1 cellular context compared by ENCODE assay signal in the genomic region with DNA sequence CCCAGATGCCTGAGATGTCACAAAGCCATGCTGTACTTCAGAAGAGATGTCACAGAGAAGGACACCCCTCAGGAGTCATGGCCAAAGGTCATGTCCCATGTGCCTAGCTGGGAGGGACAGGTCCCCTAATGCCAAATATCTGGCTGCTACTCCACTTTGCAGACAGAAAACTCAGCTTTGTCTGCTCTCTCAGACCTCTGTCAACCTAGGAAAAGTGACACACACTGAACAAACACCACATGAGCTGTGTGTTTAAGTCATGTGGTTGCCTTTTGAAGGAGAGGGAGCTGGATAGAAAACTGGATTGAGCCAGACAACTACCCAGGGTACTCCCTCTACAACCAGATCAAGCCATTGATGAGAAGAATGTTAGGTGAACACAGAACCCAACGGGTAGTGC.
A peak's percentile ranks its signal among the peaks of the same experiment; 100 is the strongest.
TF ChIP-seq lines count a peak whose summit lies in the region.

No MANE protein-coding gene starts in this region.

TF ChIP-seq in HepG2, 621 proteins besides CTCF, POLR2A, EP300 and RAD21 (continues in another document):
- TF ChIP-seq MED1 (CRISPR knock-in tag; IDR thresholded peaks at IDR 0.05) (0 out of 2 replicates have a peak, but pooled peaks have one; percentile 14), TAF1 (CRISPR knock-in tag; IDR thresholded peaks at IDR 0.05) (no peak), ZNF878 (CRISPR knock-in tag; IDR thresholded peaks at IDR 0.05) (no peak), ZNF274 (CRISPR knock-in tag; IDR thresholded peaks at IDR 0.05) (0 out of 2 replicates have a peak, but pooled peaks have one; percentile 34), SOX5 (CRISPR knock-in tag; IDR thresholded peaks at IDR 0.05; ENCODE audit: borderline replicate concordance) (no peak), ZNF615 (CRISPR knock-in tag; IDR thresholded peaks at IDR 0.05; ENCODE audit: borderline replicate concordance) (no peak), ERF (CRISPR knock-in tag; IDR thresholded peaks at IDR 0.05) (0 out of 2 replicates have a peak, but pooled peaks have one; percentile 36), TGIF2 (CRISPR knock-in tag; IDR thresholded peaks at IDR 0.05) (peak; percentile 78; the same call in 1 of the 2 replicates), ZNF850 (CRISPR knock-in tag; conservative IDR thresholded peaks at IDR 0.05) (no peak), TEAD3 (CRISPR knock-in tag; optimal IDR thresholded peaks at IDR 0.05; ENCODE audit: borderline replicate concordance) (peak; percentile 26), ZNF572 (CRISPR knock-in tag; IDR thresholded peaks at IDR 0.05) (no peak), RXRB (CRISPR knock-in tag; IDR thresholded peaks at IDR 0.05; ENCODE audit: borderline replicate concordance) (peak; percentile 34; the same call in 1 of the 2 replicates), ZNF598 (CRISPR knock-in tag; IDR thresholded peaks at IDR 0.05; ENCODE audit: borderline replicate concordance) (no peak), RXRA (CRISPR knock-in tag; IDR thresholded peaks at IDR 0.05) (peak; percentile 61; the same call in 1 of the 2 replicates), FOXA1 (IDR thresholded peaks at IDR 0.05) (no peak), FOXA1 (CRISPR knock-in tag; IDR thresholded peaks at IDR 0.05) (peak; percentile 71), ZNF263 (CRISPR knock-in tag; IDR thresholded peaks at IDR 0.05) (0 out of 2 replicates have a peak, but pooled peaks have one; percentile 15), KMT2B (CRISPR knock-in tag; IDR thresholded peaks at IDR 0.05) (peak; percentile 41; the same call in 1 of the 2 replicates), SAP130 (CRISPR knock-in tag; IDR thresholded peaks at IDR 0.05; ENCODE audit: low read depth) (peak; percentile 87), ZSCAN20 (CRISPR knock-in tag; IDR thresholded peaks at IDR 0.05; ENCODE audit: borderline replicate concordance) (peak; percentile 81), MXI1 (IDR thresholded peaks at IDR 0.05; ENCODE audit: borderline replicate concordance, low read depth, low read length) (peak; percentile 49; the same call in 1 of the 3 replicates), ZNF678 (CRISPR knock-in tag; IDR thresholded peaks at IDR 0.05) (0 out of 2 replicates have a peak, but pooled peaks have one; percentile 21), ZNF792 (CRISPR knock-in tag; IDR thresholded peaks at IDR 0.05) (0 out of 2 replicates have a peak, but pooled peaks have one; percentile 50), ZC3H4 (CRISPR knock-in tag; IDR thresholded peaks at IDR 0.05; ENCODE audit: borderline replicate concordance) (no peak), ZNF557 (CRISPR knock-in tag; IDR thresholded peaks at IDR 0.05) (0 out of 2 replicates have a peak, but pooled peaks have one; percentile 43), NFE2L2 (IDR thresholded peaks at IDR 0.05; ENCODE audit: low read length) (no peak), GABPA (IDR thresholded peaks at IDR 0.05; ENCODE audit: low read depth, low read length) (no peak), GABPA (CRISPR knock-in tag; IDR thresholded peaks at IDR 0.05; ENCODE audit: low read depth) (no peak), ONECUT2 (CRISPR knock-in tag; IDR thresholded peaks at IDR 0.05) (no peak), SKI (IDR thresholded peaks at IDR 0.05; ENCODE audit: partially characterized antibody) (peak; percentile 66), ZNF317 (CRISPR knock-in tag; IDR thresholded peaks at IDR 0.05) (no peak), ZNF264 (CRISPR knock-in tag; IDR thresholded peaks at IDR 0.05) (0 out of 2 replicates have a peak, but pooled peaks have one; percentile 32), DR1 (CRISPR knock-in tag; IDR thresholded peaks at IDR 0.05) (no peak), ZNF350 (CRISPR knock-in tag; IDR thresholded peaks at IDR 0.05; ENCODE audit: borderline replicate concordance, low read depth) (no peak), NCOA5 (CRISPR knock-in tag; IDR thresholded peaks at IDR 0.05) (no peak), MEIS1 (CRISPR knock-in tag; IDR thresholded peaks at IDR 0.05; ENCODE audit: borderline replicate concordance) (0 out of 2 replicates have a peak, but pooled peaks have one; percentile 54), SALL1 (CRISPR knock-in tag; IDR thresholded peaks at IDR 0.05) (peak; percentile 38)
- TF ChIP-seq, protein P1, sequence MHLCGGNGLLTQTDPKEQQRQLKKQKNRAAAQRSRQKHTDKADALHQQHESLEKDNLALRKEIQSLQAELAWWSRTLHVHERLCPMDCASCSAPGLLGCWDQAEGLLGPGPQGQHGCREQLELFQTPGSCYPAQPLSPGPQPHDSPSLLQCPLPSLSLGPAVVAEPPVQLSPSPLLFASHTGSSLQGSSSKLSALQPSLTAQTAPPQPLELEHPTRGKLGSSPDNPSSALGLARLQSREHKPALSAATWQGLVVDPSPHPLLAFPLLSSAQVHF (CRISPR knock-in tag; IDR thresholded peaks at IDR 0.05), result 0 out of 2 replicates have a peak, but pooled peaks have one; percentile 14
- TF ChIP-seq, protein P2, sequence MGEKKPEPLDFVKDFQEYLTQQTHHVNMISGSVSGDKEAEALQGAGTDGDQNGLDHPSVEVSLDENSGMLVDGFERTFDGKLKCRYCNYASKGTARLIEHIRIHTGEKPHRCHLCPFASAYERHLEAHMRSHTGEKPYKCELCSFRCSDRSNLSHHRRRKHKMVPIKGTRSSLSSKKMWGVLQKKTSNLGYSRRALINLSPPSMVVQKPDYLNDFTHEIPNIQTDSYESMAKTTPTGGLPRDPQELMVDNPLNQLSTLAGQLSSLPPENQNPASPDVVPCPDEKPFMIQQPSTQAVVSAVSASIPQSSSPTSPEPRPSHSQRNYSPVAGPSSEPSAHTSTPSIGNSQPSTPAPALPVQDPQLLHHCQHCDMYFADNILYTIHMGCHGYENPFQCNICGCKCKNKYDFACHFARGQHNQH (CRISPR knock-in tag; IDR thresholded peaks at IDR 0.05), result 0 out of 2 replicates have a peak, but pooled peaks have one; percentile 33
- TF ChIP-seq, protein P3, sequence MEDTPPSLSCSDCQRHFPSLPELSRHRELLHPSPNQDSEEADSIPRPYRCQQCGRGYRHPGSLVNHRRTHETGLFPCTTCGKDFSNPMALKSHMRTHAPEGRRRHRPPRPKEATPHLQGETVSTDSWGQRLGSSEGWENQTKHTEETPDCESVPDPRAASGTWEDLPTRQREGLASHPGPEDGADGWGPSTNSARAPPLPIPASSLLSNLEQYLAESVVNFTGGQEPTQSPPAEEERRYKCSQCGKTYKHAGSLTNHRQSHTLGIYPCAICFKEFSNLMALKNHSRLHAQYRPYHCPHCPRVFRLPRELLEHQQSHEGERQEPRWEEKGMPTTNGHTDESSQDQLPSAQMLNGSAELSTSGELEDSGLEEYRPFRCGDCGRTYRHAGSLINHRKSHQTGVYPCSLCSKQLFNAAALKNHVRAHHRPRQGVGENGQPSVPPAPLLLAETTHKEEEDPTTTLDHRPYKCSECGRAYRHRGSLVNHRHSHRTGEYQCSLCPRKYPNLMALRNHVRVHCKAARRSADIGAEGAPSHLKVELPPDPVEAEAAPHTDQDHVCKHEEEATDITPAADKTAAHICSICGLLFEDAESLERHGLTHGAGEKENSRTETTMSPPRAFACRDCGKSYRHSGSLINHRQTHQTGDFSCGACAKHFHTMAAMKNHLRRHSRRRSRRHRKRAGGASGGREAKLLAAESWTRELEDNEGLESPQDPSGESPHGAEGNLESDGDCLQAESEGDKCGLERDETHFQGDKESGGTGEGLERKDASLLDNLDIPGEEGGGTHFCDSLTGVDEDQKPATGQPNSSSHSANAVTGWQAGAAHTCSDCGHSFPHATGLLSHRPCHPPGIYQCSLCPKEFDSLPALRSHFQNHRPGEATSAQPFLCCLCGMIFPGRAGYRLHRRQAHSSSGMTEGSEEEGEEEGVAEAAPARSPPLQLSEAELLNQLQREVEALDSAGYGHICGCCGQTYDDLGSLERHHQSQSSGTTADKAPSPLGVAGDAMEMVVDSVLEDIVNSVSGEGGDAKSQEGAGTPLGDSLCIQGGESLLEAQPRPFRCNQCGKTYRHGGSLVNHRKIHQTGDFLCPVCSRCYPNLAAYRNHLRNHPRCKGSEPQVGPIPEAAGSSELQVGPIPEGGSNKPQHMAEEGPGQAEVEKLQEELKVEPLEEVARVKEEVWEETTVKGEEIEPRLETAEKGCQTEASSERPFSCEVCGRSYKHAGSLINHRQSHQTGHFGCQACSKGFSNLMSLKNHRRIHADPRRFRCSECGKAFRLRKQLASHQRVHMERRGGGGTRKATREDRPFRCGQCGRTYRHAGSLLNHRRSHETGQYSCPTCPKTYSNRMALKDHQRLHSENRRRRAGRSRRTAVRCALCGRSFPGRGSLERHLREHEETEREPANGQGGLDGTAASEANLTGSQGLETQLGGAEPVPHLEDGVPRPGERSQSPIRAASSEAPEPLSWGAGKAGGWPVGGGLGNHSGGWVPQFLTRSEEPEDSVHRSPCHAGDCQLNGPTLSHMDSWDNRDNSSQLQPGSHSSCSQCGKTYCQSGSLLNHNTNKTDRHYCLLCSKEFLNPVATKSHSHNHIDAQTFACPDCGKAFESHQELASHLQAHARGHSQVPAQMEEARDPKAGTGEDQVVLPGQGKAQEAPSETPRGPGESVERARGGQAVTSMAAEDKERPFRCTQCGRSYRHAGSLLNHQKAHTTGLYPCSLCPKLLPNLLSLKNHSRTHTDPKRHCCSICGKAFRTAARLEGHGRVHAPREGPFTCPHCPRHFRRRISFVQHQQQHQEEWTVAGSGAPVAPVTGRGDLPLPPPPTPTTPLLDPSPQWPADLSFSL (CRISPR knock-in tag; IDR thresholded peaks at IDR 0.05), result peak; percentile 55; the same call in 1 of the 2 replicates
- TF ChIP-seq, protein P4, sequence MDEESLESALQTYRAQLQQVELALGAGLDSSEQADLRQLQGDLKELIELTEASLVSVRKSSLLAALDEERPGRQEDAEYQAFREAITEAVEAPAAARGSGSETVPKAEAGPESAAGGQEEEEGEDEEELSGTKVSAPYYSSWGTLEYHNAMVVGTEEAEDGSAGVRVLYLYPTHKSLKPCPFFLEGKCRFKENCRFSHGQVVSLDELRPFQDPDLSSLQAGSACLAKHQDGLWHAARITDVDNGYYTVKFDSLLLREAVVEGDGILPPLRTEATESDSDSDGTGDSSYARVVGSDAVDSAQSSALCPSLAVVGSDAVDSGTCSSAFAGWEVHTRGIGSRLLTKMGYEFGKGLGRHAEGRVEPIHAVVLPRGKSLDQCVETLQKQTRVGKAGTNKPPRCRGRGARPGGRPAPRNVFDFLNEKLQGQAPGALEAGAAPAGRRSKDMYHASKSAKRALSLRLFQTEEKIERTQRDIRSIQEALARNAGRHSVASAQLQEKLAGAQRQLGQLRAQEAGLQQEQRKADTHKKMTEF (CRISPR knock-in tag; IDR thresholded peaks at IDR 0.05), result 0 out of 2 replicates have a peak, but pooled peaks have one; percentile 39
- TF ChIP-seq, protein P5, sequence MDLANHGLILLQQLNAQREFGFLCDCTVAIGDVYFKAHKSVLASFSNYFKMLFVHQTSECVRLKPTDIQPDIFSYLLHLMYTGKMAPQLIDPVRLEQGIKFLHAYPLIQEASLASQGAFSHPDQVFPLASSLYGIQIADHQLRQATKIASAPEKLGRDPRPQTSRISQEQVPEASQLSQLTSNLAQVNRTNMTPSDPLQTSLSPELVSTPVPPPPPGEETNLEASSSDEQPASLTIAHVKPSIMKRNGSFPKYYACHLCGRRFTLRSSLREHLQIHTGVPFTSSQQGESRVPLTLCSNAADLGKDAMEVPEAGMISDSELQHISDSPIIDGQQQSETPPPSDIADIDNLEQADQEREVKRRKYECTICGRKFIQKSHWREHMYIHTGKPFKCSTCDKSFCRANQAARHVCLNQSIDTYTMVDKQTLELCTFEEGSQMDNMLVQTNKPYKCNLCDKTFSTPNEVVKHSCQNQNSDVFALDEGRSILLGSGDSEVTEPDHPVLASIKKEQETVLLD (CRISPR knock-in tag; IDR thresholded peaks at IDR 0.05; ENCODE audit: low read depth), result no peak
- TF ChIP-seq, protein P6, sequence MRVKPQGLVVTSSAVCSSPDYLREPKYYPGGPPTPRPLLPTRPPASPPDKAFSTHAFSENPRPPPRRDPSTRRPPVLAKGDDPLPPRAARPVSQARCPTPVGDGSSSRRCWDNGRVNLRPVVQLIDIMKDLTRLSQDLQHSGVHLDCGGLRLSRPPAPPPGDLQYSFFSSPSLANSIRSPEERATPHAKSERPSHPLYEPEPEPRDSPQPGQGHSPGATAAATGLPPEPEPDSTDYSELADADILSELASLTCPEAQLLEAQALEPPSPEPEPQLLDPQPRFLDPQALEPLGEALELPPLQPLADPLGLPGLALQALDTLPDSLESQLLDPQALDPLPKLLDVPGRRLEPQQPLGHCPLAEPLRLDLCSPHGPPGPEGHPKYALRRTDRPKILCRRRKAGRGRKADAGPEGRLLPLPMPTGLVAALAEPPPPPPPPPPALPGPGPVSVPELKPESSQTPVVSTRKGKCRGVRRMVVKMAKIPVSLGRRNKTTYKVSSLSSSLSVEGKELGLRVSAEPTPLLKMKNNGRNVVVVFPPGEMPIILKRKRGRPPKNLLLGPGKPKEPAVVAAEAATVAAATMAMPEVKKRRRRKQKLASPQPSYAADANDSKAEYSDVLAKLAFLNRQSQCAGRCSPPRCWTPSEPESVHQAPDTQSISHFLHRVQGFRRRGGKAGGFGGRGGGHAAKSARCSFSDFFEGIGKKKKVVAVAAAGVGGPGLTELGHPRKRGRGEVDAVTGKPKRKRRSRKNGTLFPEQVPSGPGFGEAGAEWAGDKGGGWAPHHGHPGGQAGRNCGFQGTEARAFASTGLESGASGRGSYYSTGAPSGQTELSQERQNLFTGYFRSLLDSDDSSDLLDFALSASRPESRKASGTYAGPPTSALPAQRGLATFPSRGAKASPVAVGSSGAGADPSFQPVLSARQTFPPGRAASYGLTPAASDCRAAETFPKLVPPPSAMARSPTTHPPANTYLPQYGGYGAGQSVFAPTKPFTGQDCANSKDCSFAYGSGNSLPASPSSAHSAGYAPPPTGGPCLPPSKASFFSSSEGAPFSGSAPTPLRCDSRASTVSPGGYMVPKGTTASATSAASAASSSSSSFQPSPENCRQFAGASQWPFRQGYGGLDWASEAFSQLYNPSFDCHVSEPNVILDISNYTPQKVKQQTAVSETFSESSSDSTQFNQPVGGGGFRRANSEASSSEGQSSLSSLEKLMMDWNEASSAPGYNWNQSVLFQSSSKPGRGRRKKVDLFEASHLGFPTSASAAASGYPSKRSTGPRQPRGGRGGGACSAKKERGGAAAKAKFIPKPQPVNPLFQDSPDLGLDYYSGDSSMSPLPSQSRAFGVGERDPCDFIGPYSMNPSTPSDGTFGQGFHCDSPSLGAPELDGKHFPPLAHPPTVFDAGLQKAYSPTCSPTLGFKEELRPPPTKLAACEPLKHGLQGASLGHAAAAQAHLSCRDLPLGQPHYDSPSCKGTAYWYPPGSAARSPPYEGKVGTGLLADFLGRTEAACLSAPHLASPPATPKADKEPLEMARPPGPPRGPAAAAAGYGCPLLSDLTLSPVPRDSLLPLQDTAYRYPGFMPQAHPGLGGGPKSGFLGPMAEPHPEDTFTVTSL (CRISPR knock-in tag; IDR thresholded peaks at IDR 0.05; ENCODE audit: borderline replicate concordance), result peak; percentile 50; the same call in 1 of the 2 replicates
- TF ChIP-seq, protein P7, sequence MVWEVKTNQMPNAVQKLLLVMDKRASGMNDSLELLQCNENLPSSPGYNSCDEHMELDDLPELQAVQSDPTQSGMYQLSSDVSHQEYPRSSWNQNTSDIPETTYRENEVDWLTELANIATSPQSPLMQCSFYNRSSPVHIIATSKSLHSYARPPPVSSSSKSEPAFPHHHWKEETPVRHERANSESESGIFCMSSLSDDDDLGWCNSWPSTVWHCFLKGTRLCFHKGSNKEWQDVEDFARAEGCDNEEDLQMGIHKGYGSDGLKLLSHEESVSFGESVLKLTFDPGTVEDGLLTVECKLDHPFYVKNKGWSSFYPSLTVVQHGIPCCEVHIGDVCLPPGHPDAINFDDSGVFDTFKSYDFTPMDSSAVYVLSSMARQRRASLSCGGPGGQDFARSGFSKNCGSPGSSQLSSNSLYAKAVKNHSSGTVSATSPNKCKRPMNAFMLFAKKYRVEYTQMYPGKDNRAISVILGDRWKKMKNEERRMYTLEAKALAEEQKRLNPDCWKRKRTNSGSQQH (CRISPR knock-in tag; IDR thresholded peaks at IDR 0.05; ENCODE audit: low read depth), result 0 out of 2 replicates have a peak, but pooled peaks have one; percentile 27
